ENCODE assay signal across 1 cellular context in the genomic region with DNA sequence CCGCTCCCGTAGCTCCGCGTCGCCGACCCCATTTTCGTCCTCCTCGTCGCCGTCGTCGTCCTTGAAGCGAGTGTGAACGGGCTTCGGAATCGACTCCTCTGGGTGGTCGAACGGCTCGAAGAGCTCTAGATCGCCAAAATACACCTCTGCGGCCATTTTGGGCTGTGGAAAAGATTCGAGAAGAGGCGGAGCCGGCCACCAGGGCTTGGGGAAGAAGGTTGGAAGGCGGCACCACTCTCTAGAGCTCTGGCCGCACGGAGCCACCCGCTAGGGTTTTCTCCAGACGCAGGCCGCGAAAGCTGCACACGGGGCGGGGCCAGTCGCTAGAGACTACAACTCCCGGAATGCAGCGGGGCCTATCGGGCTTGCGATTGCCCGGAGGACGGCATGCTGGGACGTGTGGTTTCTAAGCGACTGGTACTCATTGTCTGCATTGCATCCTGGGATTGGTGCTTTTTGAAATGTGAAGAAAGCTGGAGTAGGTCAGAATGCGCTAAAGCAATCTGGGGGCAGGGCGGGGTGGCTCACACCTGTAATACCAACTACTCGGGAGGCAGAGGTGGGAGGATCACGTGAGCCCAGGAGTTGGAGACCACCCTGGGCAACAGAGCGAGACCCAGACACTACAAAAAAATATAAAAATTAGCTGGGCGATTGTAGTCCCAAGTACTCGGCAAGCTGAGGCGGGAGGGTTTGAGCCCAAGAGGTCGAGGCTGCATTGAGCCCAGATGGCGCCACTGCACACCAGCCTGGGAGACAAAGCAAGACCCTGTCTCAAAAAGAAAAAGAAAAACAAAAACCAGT.
A peak's percentile ranks its signal among the peaks of the same experiment; 100 is the strongest.
TF ChIP-seq lines count a peak whose summit lies in the region.

TSS of gene ZCCHC8 (minus strand) at position 248 of the 804 bp plus-strand sequence. CDS start at position 156, 92 bp downstream.

TF ChIP-seq in HepG2, 621 proteins besides CTCF, POLR2A, EP300 and RAD21 (continued from another document and continues in another):
- TF ChIP-seq ZNF407 (CRISPR knock-in tag; IDR thresholded peaks at IDR 0.05; ENCODE audit: not compliant biosample characterization) (no peak), RBM39 (IDR thresholded peaks at IDR 0.05; ENCODE audit: low read depth, low read length, poor library complexity, severe bottlenecking) (peak; percentile 98), TOE1 (CRISPR knock-in tag; IDR thresholded peaks at IDR 0.05) (peak; percentile 8; the same call in 1 of the 2 replicates), NCOA1 (CRISPR knock-in tag; IDR thresholded peaks at IDR 0.05) (peak; percentile 91; the same call in 1 of the 2 replicates), ZNF660 (CRISPR knock-in tag; IDR thresholded peaks at IDR 0.05; ENCODE audit: borderline replicate concordance, low read depth) (no peak), CBFB (CRISPR knock-in tag; IDR thresholded peaks at IDR 0.05) (peak; percentile 78), HOXD1 (CRISPR knock-in tag; IDR thresholded peaks at IDR 0.05) (peak; percentile 81), ZNF572 (CRISPR knock-in tag; IDR thresholded peaks at IDR 0.05) (0 out of 2 replicates have a peak, but pooled peaks have one; percentile 29), ZNF263 (CRISPR knock-in tag; IDR thresholded peaks at IDR 0.05) (0 out of 2 replicates have a peak, but pooled peaks have one; percentile 7), SNAPC2 (CRISPR knock-in tag; IDR thresholded peaks at IDR 0.05) (no peak), ZNF782 (CRISPR knock-in tag; IDR thresholded peaks at IDR 0.05; ENCODE audit: borderline replicate concordance) (no peak), MED1 (CRISPR knock-in tag; IDR thresholded peaks at IDR 0.05) (peak; percentile 65), ARID3A (IDR thresholded peaks at IDR 0.05; ENCODE audit: low read depth, low read length) (0 out of 2 replicates have a peak, but pooled peaks have one; percentile 9), ZNF614 (CRISPR knock-in tag; IDR thresholded peaks at IDR 0.05; ENCODE audit: borderline replicate concordance) (peak; percentile 68; the same call in 1 of the 2 replicates), NFIC (IDR thresholded peaks at IDR 0.05; ENCODE audit: low read length) (no peak; the same call in 1 of the 2 replicates), SMARCC2 (IDR thresholded peaks at IDR 0.05) (no peak), ZNF564 (CRISPR knock-in tag; IDR thresholded peaks at IDR 0.05) (no peak; the same call in 1 of the 2 replicates), SALL1 (CRISPR knock-in tag; IDR thresholded peaks at IDR 0.05) (peak; percentile 73), KAT8 (CRISPR knock-in tag; IDR thresholded peaks at IDR 0.05) (peak; percentile 86), PHF5A (CRISPR knock-in tag; IDR thresholded peaks at IDR 0.05; ENCODE audit: low read depth, unreplicated experiment) (peak; percentile 46), ZNF776 (CRISPR knock-in tag; IDR thresholded peaks at IDR 0.05) (peak; percentile 59; the same call in 1 of the 2 replicates), ZNF724P (CRISPR knock-in tag; IDR thresholded peaks at IDR 0.05; ENCODE audit: borderline replicate concordance) (peak; percentile 18; the same call in 1 of the 2 replicates), ZZZ3 (CRISPR knock-in tag; IDR thresholded peaks at IDR 0.05; ENCODE audit: borderline replicate concordance) (peak; percentile 62; the same call in 1 of the 2 replicates), ZBTB44 (CRISPR knock-in tag; IDR thresholded peaks at IDR 0.05) (0 out of 2 replicates have a peak, but pooled peaks have one; percentile 18), HOXA5 (CRISPR knock-in tag; IDR thresholded peaks at IDR 0.05) (0 out of 2 replicates have a peak, but pooled peaks have one; percentile 3), KLF12 (CRISPR knock-in tag; IDR thresholded peaks at IDR 0.05; ENCODE audit: borderline replicate concordance) (peak; percentile 35; the same call in 1 of the 2 replicates), DMAP1 (CRISPR knock-in tag; IDR thresholded peaks at IDR 0.05) (0 out of 2 replicates have a peak, but pooled peaks have one; percentile 42), ARNTL (CRISPR knock-in tag; IDR thresholded peaks at IDR 0.05) (peak; percentile 15; the same call in 1 of the 2 replicates), ZBTB8A (CRISPR knock-in tag; IDR thresholded peaks at IDR 0.05; ENCODE audit: borderline replicate concordance, low read depth) (peak; percentile 20; the same call in 1 of the 2 replicates), CHD4 (IDR thresholded peaks at IDR 0.05; ENCODE audit: borderline replicate concordance, low read length) (no peak), ZNF547 (CRISPR knock-in tag; IDR thresholded peaks at IDR 0.05) (peak; percentile 85), FOSL2 (CRISPR knock-in tag; IDR thresholded peaks at IDR 0.05) (peak; percentile 59), ZNF788 (CRISPR knock-in tag; IDR thresholded peaks at IDR 0.05; ENCODE audit: borderline replicate concordance) (peak; percentile 57; the same call in 1 of the 2 replicates)
- TF ChIP-seq, protein P1, sequence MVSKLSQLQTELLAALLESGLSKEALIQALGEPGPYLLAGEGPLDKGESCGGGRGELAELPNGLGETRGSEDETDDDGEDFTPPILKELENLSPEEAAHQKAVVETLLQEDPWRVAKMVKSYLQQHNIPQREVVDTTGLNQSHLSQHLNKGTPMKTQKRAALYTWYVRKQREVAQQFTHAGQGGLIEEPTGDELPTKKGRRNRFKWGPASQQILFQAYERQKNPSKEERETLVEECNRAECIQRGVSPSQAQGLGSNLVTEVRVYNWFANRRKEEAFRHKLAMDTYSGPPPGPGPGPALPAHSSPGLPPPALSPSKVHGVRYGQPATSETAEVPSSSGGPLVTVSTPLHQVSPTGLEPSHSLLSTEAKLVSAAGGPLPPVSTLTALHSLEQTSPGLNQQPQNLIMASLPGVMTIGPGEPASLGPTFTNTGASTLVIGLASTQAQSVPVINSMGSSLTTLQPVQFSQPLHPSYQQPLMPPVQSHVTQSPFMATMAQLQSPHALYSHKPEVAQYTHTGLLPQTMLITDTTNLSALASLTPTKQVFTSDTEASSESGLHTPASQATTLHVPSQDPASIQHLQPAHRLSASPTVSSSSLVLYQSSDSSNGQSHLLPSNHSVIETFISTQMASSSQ (IDR thresholded peaks at IDR 0.05; ENCODE audit: low read depth): 0 out of 2 replicates have a peak, but pooled peaks have one; percentile 31
- TF ChIP-seq, protein P1 (CRISPR knock-in tag; IDR thresholded peaks at IDR 0.05; ENCODE audit: borderline replicate concordance): peak; percentile 67; the same call in 1 of the 2 replicates
- TF ChIP-seq, protein P2, sequence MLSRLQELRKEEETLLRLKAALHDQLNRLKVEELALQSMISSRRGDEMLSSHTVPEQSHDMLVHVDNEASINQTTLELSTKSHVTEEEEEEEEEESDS (CRISPR knock-in tag; IDR thresholded peaks at IDR 0.05; ENCODE audit: borderline replicate concordance): peak; percentile 53; the same call in 1 of the 2 replicates
- TF ChIP-seq, protein P3, sequence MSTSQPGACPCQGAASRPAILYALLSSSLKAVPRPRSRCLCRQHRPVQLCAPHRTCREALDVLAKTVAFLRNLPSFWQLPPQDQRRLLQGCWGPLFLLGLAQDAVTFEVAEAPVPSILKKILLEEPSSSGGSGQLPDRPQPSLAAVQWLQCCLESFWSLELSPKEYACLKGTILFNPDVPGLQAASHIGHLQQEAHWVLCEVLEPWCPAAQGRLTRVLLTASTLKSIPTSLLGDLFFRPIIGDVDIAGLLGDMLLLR (CRISPR knock-in tag; IDR thresholded peaks at IDR 0.05): 0 out of 2 replicates have a peak, but pooled peaks have one; percentile 42
- TF ChIP-seq, protein P4, sequence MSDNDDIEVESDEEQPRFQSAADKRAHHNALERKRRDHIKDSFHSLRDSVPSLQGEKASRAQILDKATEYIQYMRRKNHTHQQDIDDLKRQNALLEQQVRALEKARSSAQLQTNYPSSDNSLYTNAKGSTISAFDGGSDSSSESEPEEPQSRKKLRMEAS (IDR thresholded peaks at IDR 0.05): 0 out of 2 replicates have a peak, but pooled peaks have one; percentile 11
